Comparison of ENCODE assay signal across 10 cellular contexts in genomic region chr18:2627821-2628276, GRCh38.
DNase-seq lines count a peak whose midpoint lies in the region; ATAC-seq and TF ChIP-seq lines count a peak whose summit lies in the region.
"Had no signal": no experiment of that assay in that cellular context is flagged by ENCODE, and none has a peak within 500 bp of the region (broad histone marks: within the 10 kb centered on the region; RNA-seq: fewer than 3 reads in every experiment).

No MANE protein-coding gene starts in this region.

- H3K4me1 ChIP-seq in RWPE2 (ENCODE audit: insufficient read depth, poor library complexity, severe bottlenecking): no peaks in the 10 kb centered on the region
- H3K4me1 ChIP-seq: tibial artery had no signal

- no peaks in the 10 kb centered on the region for H3K9me3 ChIP-seq in RWPE2 (ENCODE audit: severe bottlenecking)
- H3K9me3 ChIP-seq: ovary, tibial artery had no signal

- H3K4me3 ChIP-seq in RWPE2 (ENCODE audit: severe bottlenecking): no peak overlapping the region
- H3K4me3 ChIP-seq: ovary, tibial artery had no signal

- no peak for TF ChIP-seq CTCF in RWPE2 (IDR thresholded peaks at IDR 0.05; ENCODE audit: poor library complexity, severe bottlenecking)

- DNase-seq in EL (peak; percentile 27), RWPE2 (ENCODE audit: low spot score) (no peak), glomerular visceral epithelial cell (ENCODE audit: extremely low spot score) (peak; percentile 22), pons (ENCODE audit: low spot score) (no peak), NCI-H446 (lab: John Stamatoyannopoulos, UW) (no peak), midbrain (lab: John Stamatoyannopoulos, UW) (no peak)
- DNase-seq: ovary, tibial artery had no signal

- H3K36me3 ChIP-seq in RWPE2 (ENCODE audit: low read depth): no peaks in the 10 kb centered on the region
- H3K36me3 ChIP-seq: ovary, tibial artery had no signal

- no peaks in the 10 kb centered on the region for H3K27me3 ChIP-seq in RWPE2 (ENCODE audit: insufficient read depth, poor library complexity, severe bottlenecking)
- H3K27me3 ChIP-seq: ovary, tibial artery had no signal

- peak; percentile 84 for ATAC-seq in HG02610 (IDR thresholded peaks at IDR 0.05; ENCODE audit: unreplicated experiment)
- peak; percentile 69 for ATAC-seq in RWPE2 (ENCODE audit: low read depth)
- ATAC-seq in GM21367 (IDR thresholded peaks at IDR 0.05; ENCODE audit: unreplicated experiment): no peak

- H3K27ac ChIP-seq in RWPE2 (ENCODE audit: poor library complexity, severe bottlenecking): no peak overlapping the region
- H3K27ac ChIP-seq: ovary, tibial artery had no signal

Comparison
In these comparisons a context has a peak if more than half of its experiments do, and no peak if none do; other contexts are left out.
1. DNase-seq: peak in EL (single experiment) and glomerular visceral epithelial cell (single experiment); none in RWPE2 (single experiment), pons (single experiment), NCI-H446 (0 of 2) and midbrain (single experiment).